In genomic region chr1:1274931-1275431, GRCh38 we compare ENCODE assay signal across 10 cellular contexts. TPM values are rescaled to one million over a fixed set of nuclear protein-coding genes. Genes with fewer than 3 reads are reported as not detected.
DNase-seq lines count a peak whose midpoint lies in the region; ATAC-seq and TF ChIP-seq lines count a peak whose summit lies in the region.
"Had no signal": no experiment of that assay in that cellular context is flagged by ENCODE, and none has a peak within 500 bp of the region (broad histone marks: within the 10 kb centered on the region; RNA-seq: fewer than 3 reads in every experiment).

No MANE protein-coding gene starts in this region.

- H3K9me3 ChIP-seq in fibroblast of lung (ENCODE audit: control insufficient read depth, insufficient read depth, low read depth, low read length) (no peaks in the 10 kb centered on the region), skeletal muscle tissue (ENCODE audit: control insufficient read depth in 3 of 3, low read length in 3 of 3) (no peaks in the 10 kb centered on the region)
- H3K9me3 ChIP-seq: gastrocnemius medialis had no signal

- no peaks in the 10 kb centered on the region for H3K27me3 Mint-ChIP-seq in T-helper 2 cell treated with Interferon-gamma antibody and Interleukin-4, amounts not matched to agents 5 μg/mL and 100 μg/mL, for 36 hours (ENCODE audit: low read depth)
- H3K27me3 Mint-ChIP-seq in T-cell: no peaks in the 10 kb centered on the region

- H3K27ac Mint-ChIP-seq in T-helper 2 cell treated with Interferon-gamma antibody and Interleukin-4, amounts not matched to agents 5 μg/mL and 100 μg/mL, for 36 hours: no peak overlapping the region
- H3K27ac Mint-ChIP-seq in T-cell: peak overlapping the region in 1 of 2 donors; percentile 22

- H3K27me3 ChIP-seq in fibroblast of lung (ENCODE audit: control insufficient read depth, insufficient read depth, low read length) (no peaks in the 10 kb centered on the region), skeletal muscle tissue (ENCODE audit: control insufficient read depth in 3 of 3, insufficient read depth in 3 of 3, low read length in 3 of 3) (no peaks in the 10 kb centered on the region)
- H3K27me3 ChIP-seq: gastrocnemius medialis had no signal

- H4K20me1 ChIP-seq in fibroblast of lung (ENCODE audit: control insufficient read depth, extremely low read depth, insufficient read depth, low read length): no peaks in the 10 kb centered on the region

- H3K4me2 ChIP-seq in fibroblast of lung (ENCODE audit: extremely low read depth, insufficient read depth, low read length): peak overlapping the region; percentile 87

- peaks cover 22% of the 10 kb centered on the region for H3K36me3 Mint-ChIP-seq in T-helper 2 cell treated with Interferon-gamma antibody and Interleukin-4, amounts not matched to agents 5 μg/mL and 100 μg/mL, for 36 hours (ENCODE audit: low read depth)
- peaks cover 8% of the 10 kb centered on the region for H3K36me3 Mint-ChIP-seq in T-cell

- H3K9me3 Mint-ChIP-seq in T-helper 2 cell treated with Interferon-gamma antibody and Interleukin-4, amounts not matched to agents 5 μg/mL and 100 μg/mL, for 36 hours: no peaks in the 10 kb centered on the region
- no peaks in the 10 kb centered on the region for H3K9me3 Mint-ChIP-seq in T-cell

- peak overlapping the region; percentile 73 for H3K27ac ChIP-seq in fibroblast of lung (ENCODE audit: insufficient read depth, low read length)
- H3K27ac ChIP-seq in skeletal muscle tissue (ENCODE audit: low read depth, low read length): no peak overlapping the region

- POLR2A ChIA-PET in T-cell (lab: Charles Lee): interaction anchor here in 1 of 2 donors (0.6 kb wide), 1 partner anchor 224 kb away, joined by 5 read pairs; no protein-coding TSS in a partner anchor

- CTCF ChIA-PET in T-cell (lab: Charles Lee): no interaction called here

- DNase-seq in T-helper 2 cell treated with Interferon-gamma antibody and Interleukin-4, amounts not matched to agents 5 μg/mL and 100 μg/mL, for 36 hours (ENCODE audit: low spot score): no peak
- DNase-seq in T-helper 2 cell: no peak
- DNase-seq in T-cell: no peak
- no peak for DNase-seq in fibroblast of lung (ENCODE audit: low read depth in 2 of 2)
- DNase-seq in T-helper 9 cell: no peak
- DNase-seq: gastrocnemius medialis, NCI-H2171 had no signal

- H3K9ac ChIP-seq in fibroblast of lung (ENCODE audit: insufficient read depth, low read length) (peak overlapping the region; percentile 82), skeletal muscle tissue (ENCODE audit: low read depth in 1 of 3, low read length in 3 of 3) (peak overlapping the region; percentile 74 to 87 (median 81))

- H3K4me1 ChIP-seq in fibroblast of lung (ENCODE audit: control insufficient read depth, extremely low read depth, insufficient read depth, low read length) (peaks cover 20% of the 10 kb centered on the region), skeletal muscle tissue (ENCODE audit: control insufficient read depth in 3 of 3, insufficient read depth in 3 of 3, low read length in 3 of 3) (peaks cover 35 to 44% (median 37%) of the 10 kb centered on the region in 3 donors)

- peaks cover 35% of the 10 kb centered on the region for H3K79me2 ChIP-seq in fibroblast of lung (ENCODE audit: control insufficient read depth, insufficient read depth, low read length)

- no peaks in the 10 kb centered on the region for H3K36me3 ChIP-seq in fibroblast of lung (ENCODE audit: control insufficient read depth, insufficient read depth, low read length)
- peaks cover 0 to 3% (median 3%) of the 10 kb centered on the region in 3 donors for H3K36me3 ChIP-seq in skeletal muscle tissue (ENCODE audit: control insufficient read depth in 3 of 3, insufficient read depth in 3 of 3, low read length in 3 of 3)
- H3K36me3 ChIP-seq: gastrocnemius medialis had no signal

- H3K4me3 Mint-ChIP-seq in T-helper 2 cell treated with Interferon-gamma antibody and Interleukin-4, amounts not matched to agents 5 μg/mL and 100 μg/mL, for 36 hours: peak overlapping the region; percentile 71
- H3K4me3 Mint-ChIP-seq in T-cell: peak overlapping the region; percentile 57 to 85 (median 66)

- peaks cover 26% of the 10 kb centered on the region for H3K4me1 Mint-ChIP-seq in T-helper 2 cell treated with Interferon-gamma antibody and Interleukin-4, amounts not matched to agents 5 μg/mL and 100 μg/mL, for 36 hours (ENCODE audit: low read depth)
- H3K4me1 Mint-ChIP-seq in T-cell: peaks cover 29 to 37% (median 35%) of the 10 kb centered on the region in 3 donors

- H3K4me3 ChIP-seq in fibroblast of lung (replicated peaks in 1 of 4; ENCODE audit: control extremely low read depth in 1 of 4, insufficient read depth in 1 of 4, low read depth in 3 of 4, low read length in 4 of 4) (peak overlapping the region in 2 of 4 experiments; percentile 71 to 82), skeletal muscle tissue (ENCODE audit: low read length in 3 of 3) (peak overlapping the region; percentile 83 to 93 (median 84))

- TF ChIP-seq CTCF in fibroblast of lung (conservative IDR thresholded peaks at IDR 0.05 in 1 of 2, IDR thresholded peaks at IDR 0.05 in 1 of 2; ENCODE audit: low read depth in 1 of 2, low read length in 2 of 2): no peak

- H2AFZ ChIP-seq in fibroblast of lung (ENCODE audit: low read length): no peak overlapping the region

- ATAC-seq in T-cell (replicated peaks in 1 of 4) (no peak), GM21825 (IDR thresholded peaks at IDR 0.05; ENCODE audit: unreplicated experiment) (no peak), HG02763 (IDR thresholded peaks at IDR 0.05; ENCODE audit: unreplicated experiment) (no peak)

RNA-seq across cellular contexts. Expression of gene UBE2J2, which starts 1.3 kb away (rescaled TPM):
- 10 to 100 TPM; 60.8 to 89.8 (median 83.6) TPM for total RNA-seq in T-cell
- total RNA-seq in fibroblast of lung: 39.5 and 47.2 TPM in 2 replicates
- polyA plus RNA-seq in fibroblast of lung: 32.3 and 50.9 TPM in 2 replicates
- 39.9 and 65.8 TPM in 2 replicates for polyA plus RNA-seq in fibroblast of lung (2012)
- 13.4 and 17.9 TPM in 2 replicates for polyA minus RNA-seq in fibroblast of lung (ENCODE audit: low replicate concordance)
- total RNA-seq in skeletal muscle tissue: 28.7 TPM

RNA-seq across cellular contexts. Expression of gene SCNN1D, which starts 5.3 kb away (rescaled TPM):
- total RNA-seq in T-cell: 10 to 100 TPM in 4 of 5 donors, 1 to 10 TPM in 1; 9.5 to 15.3 (median 11.1) TPM
- total RNA-seq in fibroblast of lung: 1.0 and 2.5 TPM in 2 replicates
- 0.44 TPM in 2 replicates for polyA plus RNA-seq in fibroblast of lung
- polyA plus RNA-seq in fibroblast of lung (2012): 1.1 and 1.3 TPM in 2 replicates
- not detected in 2 replicates for polyA minus RNA-seq in fibroblast of lung (ENCODE audit: low replicate concordance)
- 0.52 TPM for total RNA-seq in skeletal muscle tissue

RNA-seq across cellular contexts. Expression of gene C1QTNF12, which starts 28.5 kb away (rescaled TPM):
- total RNA-seq in T-cell: 1 to 10 TPM; 2.8 to 4.2 (median 4.0) TPM
- total RNA-seq in fibroblast of lung: 1.0 and 4.1 TPM in 2 replicates
- polyA plus RNA-seq in fibroblast of lung: 0.27 and 0.60 TPM in 2 replicates
- 1.1 and 3.0 TPM in 2 replicates for polyA plus RNA-seq in fibroblast of lung (2012)
- 0.59 TPM in 1 of 2 replicates, not detected in the other for polyA minus RNA-seq in fibroblast of lung (ENCODE audit: low replicate concordance)
- 1.0 TPM for total RNA-seq in skeletal muscle tissue

RNA-seq across cellular contexts. Expression of gene ACAP3, which starts 32.7 kb away (rescaled TPM):
- total RNA-seq in T-cell (100 to 1,000 TPM in 2 of 5 donors, 10 to 100 TPM in 3; 63.0 to 107 (median 99.8) TPM), fibroblast of lung (34.7 and 50.9 TPM in 2 replicates), skeletal muscle tissue (23.5 TPM)
- 15.3 and 15.7 TPM in 2 replicates for polyA plus RNA-seq in fibroblast of lung
- 24.4 and 30.2 TPM in 2 replicates for polyA plus RNA-seq in fibroblast of lung (2012)
- 25.1 and 27.7 TPM in 2 replicates for polyA minus RNA-seq in fibroblast of lung (ENCODE audit: low replicate concordance)

RNA-seq across cellular contexts. Expression of gene PUSL1, which starts 33.4 kb away (rescaled TPM):
- 10 to 100 TPM; 16.7 to 26.4 (median 22.6) TPM for total RNA-seq in T-cell
- total RNA-seq in fibroblast of lung: 12.7 and 13.1 TPM in 2 replicates
- 7.1 and 9.6 TPM in 2 replicates for polyA plus RNA-seq in fibroblast of lung
- 13.6 and 21.6 TPM in 2 replicates for polyA plus RNA-seq in fibroblast of lung (2012)
- polyA minus RNA-seq in fibroblast of lung (ENCODE audit: low replicate concordance): 14.7 and 16.3 TPM in 2 replicates
- 4.7 TPM for total RNA-seq in skeletal muscle tissue
